ENCODE assay signal across 26 cellular contexts in genomic region chr4:186617921-186618320, GRCh38.
"Had no signal": no experiment of that assay in that cellular context is flagged by ENCODE, and none has a peak within 500 bp of the region (broad histone marks: within the 10 kb centered on the region; RNA-seq: fewer than 3 reads in every experiment).

No MANE protein-coding gene starts in this region.

- H3K4me1 ChIP-seq: body of pancreas, gastrocnemius medialis, left lung, prostate gland, spleen, upper lobe of left lung had no signal

- H3K27ac Mint-ChIP-seq: activated CD4-positive, alpha-beta memory T cell treated with anti-CD3 and anti-CD28 coated beads, Interleukin-2, amount 10 ng/mL, durations not matched to agents 7 days and 5 days; activated naive CD8-positive, alpha-beta T cell treated with anti-CD3 and anti-CD28 coated beads, Interleukin-2, amount 50 U/mL, for 24 hours; dendritic cell treated with granulocyte-macrophage colony-stimulating factor and Interleukin-4, amounts not matched to agents 40 ng/mL and 50 ng/mL, for 4 days; mesothelial cell of epicardium; naive thymus-derived CD8-positive, alpha-beta T cell; T-helper 1 cell treated with Interleukin-12 subunit alpha and Interleukin-12 subunit beta and Interleukin-4 antibody, amounts not matched to agents 30 μg/mL and 1 μg/mL, for 36 hours had no signal

- H3K27me3 ChIP-seq: body of pancreas, gastrocnemius medialis, left lung, spleen, upper lobe of left lung had no signal

- H3K4me3 Mint-ChIP-seq: activated CD4-positive, alpha-beta memory T cell treated with anti-CD3 and anti-CD28 coated beads, Interleukin-2, amount 10 ng/mL, durations not matched to agents 7 days and 5 days; activated naive CD8-positive, alpha-beta T cell treated with anti-CD3 and anti-CD28 coated beads, Interleukin-2, amount 50 U/mL, for 24 hours; dendritic cell treated with granulocyte-macrophage colony-stimulating factor and Interleukin-4, amounts not matched to agents 40 ng/mL and 50 ng/mL, for 4 days; mesothelial cell of epicardium; naive thymus-derived CD8-positive, alpha-beta T cell; T-helper 1 cell treated with Interleukin-12 subunit alpha and Interleukin-12 subunit beta and Interleukin-4 antibody, amounts not matched to agents 30 μg/mL and 1 μg/mL, for 36 hours had no signal

- H3K36me3 Mint-ChIP-seq: naive thymus-derived CD8-positive, alpha-beta T cell had no signal

- H3K36me3 ChIP-seq: gastrocnemius medialis, prostate gland, spleen had no signal

- ATAC-seq: activated naive CD8-positive, alpha-beta T cell treated with anti-CD3 and anti-CD28 coated beads, Interleukin-2, amount 50 U/mL, for 24 hours; body of pancreas; gastrocnemius medialis; left lung; naive thymus-derived CD8-positive, alpha-beta T cell had no signal

- FAIRE-seq: endometrium had no signal

- H3K4me3 ChIP-seq: body of pancreas, gastrocnemius medialis, left lung, lung, prostate gland, spleen, thoracic aorta, upper lobe of left lung had no signal

- H3K27ac ChIP-seq: body of pancreas, gastrocnemius medialis, left lung, prostate gland, spleen, thoracic aorta, upper lobe of left lung had no signal

- H3K4me1 Mint-ChIP-seq: activated CD4-positive, alpha-beta memory T cell treated with anti-CD3 and anti-CD28 coated beads, Interleukin-2, amount 10 ng/mL, durations not matched to agents 7 days and 5 days; activated naive CD8-positive, alpha-beta T cell treated with anti-CD3 and anti-CD28 coated beads, Interleukin-2, amount 50 U/mL, for 24 hours; naive thymus-derived CD8-positive, alpha-beta T cell had no signal

- DNase-seq: activated CD4-positive, alpha-beta memory T cell treated with anti-CD3 and anti-CD28 coated beads, Interleukin-2, amount 10 ng/mL, durations not matched to agents 7 days and 5 days; activated CD4-positive, alpha-beta T cell treated with anti-CD3 and anti-CD28 coated beads for 4 hours; activated CD4-positive, CD25-positive, alpha-beta regulatory T cell; activated gamma-delta T cell; activated naive CD4-positive, alpha-beta T cell treated with anti-CD3 and anti-CD28 coated beads, Interleukin-2, amount 50 U/mL, for 16 hours; activated naive CD8-positive, alpha-beta T cell treated with anti-CD3 and anti-CD28 coated beads, Interleukin-2, amount 50 U/mL, for 24 hours; body of pancreas; caudate nucleus; effector CD4-positive, alpha-beta T cell; gastrocnemius medialis; hippocampal formation; kidney glomerular epithelial cell; left lung; naive thymus-derived CD8-positive, alpha-beta T cell; spleen; stimulated activated CD4-positive, alpha-beta T cell treated with anti-CD3 and anti-CD28 coated beads, Interleukin-4, amount 100 ng/mL, for 1 hour; stimulated activated naive CD4-positive, alpha-beta T cell; T1000; upper lobe of left lung had no signal

- H3K9me3 ChIP-seq: body of pancreas, gastrocnemius medialis, prostate gland, spleen, thoracic aorta, upper lobe of left lung had no signal

- H3K27me3 Mint-ChIP-seq: activated CD4-positive, alpha-beta memory T cell treated with anti-CD3 and anti-CD28 coated beads, Interleukin-2, amount 10 ng/mL, durations not matched to agents 7 days and 5 days; activated naive CD8-positive, alpha-beta T cell treated with anti-CD3 and anti-CD28 coated beads, Interleukin-2, amount 50 U/mL, for 24 hours; dendritic cell treated with granulocyte-macrophage colony-stimulating factor and Interleukin-4, amounts not matched to agents 40 ng/mL and 50 ng/mL, for 4 days had no signal
